In genomic region chr21:45142469-45142868, GRCh38 we compare ENCODE assay signal across 10 cellular contexts.
DNase-seq lines count a peak whose midpoint lies in the region; ATAC-seq and TF ChIP-seq lines count a peak whose summit lies in the region.
"Had no signal": no experiment of that assay in that cellular context is flagged by ENCODE, and none has a peak within 500 bp of the region (broad histone marks: within the 10 kb centered on the region; RNA-seq: fewer than 3 reads in every experiment).

No MANE protein-coding gene starts in this region.

- DNase-seq in AG09319 (ENCODE audit: extremely low read depth, low read depth) (peak; percentile 52), M059J (ENCODE audit: low read depth) (peak; percentile 75), ecto neural progenitor cell (ENCODE audit: low spot score) (peak; percentile 44), myocyte (ENCODE audit: low read depth) (peak; percentile 96), breast epithelium (ENCODE audit: low spot score in 2 of 2) (no peak)
- DNase-seq: NCI-H1417, spleen had no signal

- no peaks in the 10 kb centered on the region for H3K27me3 ChIP-seq in breast epithelium
- H3K27me3 ChIP-seq: spleen had no signal

- no peaks in the 10 kb centered on the region for H3K9me3 ChIP-seq in breast epithelium
- H3K9me3 ChIP-seq: spleen had no signal

- no peaks in the 10 kb centered on the region for H3K4me1 ChIP-seq in breast epithelium

- no peak overlapping the region for H3K4me3 ChIP-seq in breast epithelium
- H3K4me3 ChIP-seq: spleen had no signal

- H3K36me3 ChIP-seq in breast epithelium: no peaks in the 10 kb centered on the region

- no peak overlapping the region for H3K27ac ChIP-seq in breast epithelium
- H3K27ac ChIP-seq: spleen had no signal

- no peak for TF ChIP-seq POLR2A in breast epithelium (IDR thresholded peaks at IDR 0.05)

- TF ChIP-seq CTCF in AG09319 (IDR thresholded peaks at IDR 0.05; ENCODE audit: low read depth, low read length): no peak
- no peak for TF ChIP-seq CTCF in breast epithelium (IDR thresholded peaks at IDR 0.05)

- intact Hi-C loops in breast epithelium (cut with DNase I; ENCODE audit: low total_unique reads): no loop called here

- ATAC-seq in GM18870 (IDR thresholded peaks at IDR 0.05; ENCODE audit: unreplicated experiment) (no peak), HG03175 (IDR thresholded peaks at IDR 0.05; ENCODE audit: unreplicated experiment) (no peak), HG03439 (IDR thresholded peaks at IDR 0.05; ENCODE audit: unreplicated experiment) (no peak)

Comparison
In these comparisons a context has a peak if more than half of its experiments do, and no peak if none do; other contexts are left out.
1. DNase-seq: peak in AG09319 (single experiment), M059J (single experiment), ecto neural progenitor cell (single experiment) and myocyte (single experiment); none in breast epithelium (0 of 2).